1 cellular context compared by ENCODE assay signal in the genomic region with DNA sequence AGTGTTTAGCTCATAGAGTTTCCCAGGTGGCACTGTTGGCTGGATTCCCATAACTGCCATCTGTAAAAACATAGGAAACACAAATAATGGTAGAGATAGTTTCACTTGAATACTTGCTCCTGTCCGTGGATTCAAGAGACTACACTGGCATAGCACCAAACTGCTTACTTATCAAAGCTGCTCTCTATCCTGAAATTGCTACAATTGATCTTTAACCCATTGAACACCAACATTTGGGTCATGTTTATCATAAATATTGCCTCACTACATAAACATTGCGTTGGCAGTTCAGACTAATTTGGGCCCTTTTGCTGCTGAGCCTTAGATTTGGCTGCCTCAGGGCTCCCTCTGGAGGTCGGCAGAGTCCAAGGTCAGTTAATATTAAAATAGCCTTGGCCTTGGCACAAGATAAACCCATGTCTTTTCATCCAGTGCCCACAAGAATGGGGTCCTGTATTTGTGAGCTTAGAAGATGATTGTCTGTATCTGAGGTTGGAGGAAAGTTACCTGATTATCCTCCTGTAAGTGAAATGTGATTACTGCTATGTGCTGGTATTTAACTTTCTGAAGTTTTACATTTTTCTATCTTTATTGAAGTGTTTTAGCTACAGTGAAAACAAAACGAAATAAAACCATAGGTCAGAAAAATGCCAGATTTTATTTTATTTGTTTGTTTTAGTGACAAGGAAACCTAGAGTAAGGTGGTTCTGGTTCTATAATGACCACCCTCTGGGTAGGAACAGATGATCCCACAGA.
TF ChIP-seq lines count a peak whose summit lies in the region.

No MANE protein-coding gene starts in this region.

TF ChIP-seq in GM12878, 131 proteins besides CTCF, POLR2A, EP300 and RAD21:
- TF ChIP-seq MXI1 (IDR thresholded peaks at IDR 0.05; ENCODE audit: low read depth, low read length) (no peak), YY1 (IDR thresholded peaks at IDR 0.05; ENCODE audit: low read depth, low read length) (0 out of 2 replicates have a peak, but pooled peaks have one; percentile 20), SMC3 (IDR thresholded peaks at IDR 0.05; ENCODE audit: borderline replicate concordance, low read length) (peak; percentile 70; the same call in 1 of the 2 replicates)
